Comparison of ENCODE assay signal across 12 cellular contexts in the genomic region with DNA sequence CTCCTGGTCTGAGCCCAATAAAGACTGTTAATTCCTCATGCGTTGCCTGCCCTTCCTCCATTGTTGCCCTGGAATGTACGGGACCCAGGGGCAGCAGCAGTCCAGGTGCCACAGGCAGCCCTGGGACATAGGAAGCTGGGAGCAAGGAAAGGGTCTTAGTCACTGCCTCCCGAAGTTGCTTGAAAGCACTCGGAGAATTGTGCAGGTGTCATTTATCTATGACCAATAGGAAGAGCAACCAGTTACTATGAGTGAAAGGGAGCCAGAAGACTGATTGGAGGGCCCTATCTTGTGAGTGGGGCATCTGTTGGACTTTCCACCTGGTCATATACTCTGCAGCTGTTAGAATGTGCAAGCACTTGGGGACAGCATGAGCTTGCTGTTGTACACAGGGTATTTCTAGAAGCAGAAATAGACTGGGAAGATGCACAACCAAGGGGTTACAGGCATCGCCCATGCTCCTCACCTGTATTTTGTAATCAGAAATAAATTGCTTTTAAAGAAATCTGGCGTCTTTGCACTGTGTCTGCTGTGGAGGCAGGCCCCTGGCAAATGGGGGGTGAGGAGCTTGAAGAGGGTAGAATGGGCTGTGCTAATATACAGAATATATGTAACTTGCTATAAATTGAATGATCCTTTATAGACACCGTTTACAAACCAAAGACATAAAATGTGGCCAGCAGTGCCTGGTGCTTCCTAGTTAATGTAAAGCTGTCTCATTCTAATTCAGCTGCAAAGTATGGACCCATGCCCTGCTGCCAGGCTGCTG. TPM values are rescaled to one million over a fixed set of nuclear protein-coding genes. Genes with fewer than 3 reads are reported as not detected.
DNase-seq lines count a peak whose midpoint lies in the region; ATAC-seq and TF ChIP-seq lines count a peak whose summit lies in the region.
"Had no signal": no experiment of that assay in that cellular context is flagged by ENCODE, and none has a peak within 500 bp of the region (broad histone marks: within the 10 kb centered on the region; RNA-seq: fewer than 3 reads in every experiment).

No MANE protein-coding gene starts in this region.

- H3K4me3 ChIP-seq in GM23248 (no peak overlapping the region), mesodermal cell (ENCODE audit: extremely low read depth, insufficient read depth, low read length, poor library complexity, severe bottlenecking) (no peak overlapping the region), trophoblast cell (ENCODE audit: low read depth, low read length) (no peak overlapping the region)
- H3K4me3 ChIP-seq: skin epidermis had no signal

- H3K4me1 Mint-ChIP-seq in CD4-positive, alpha-beta T cell (ENCODE audit: low read depth) = peaks cover 70% of the 10 kb centered on the region
- peaks cover 30% of the 10 kb centered on the region for H3K4me1 Mint-ChIP-seq in activated CD8-positive, alpha-beta T cell treated with anti-CD3 and anti-CD28 coated beads for 36 hours (ENCODE audit: low read depth)

- no peak overlapping the region for H2AFZ ChIP-seq in GM23248
- H2AFZ ChIP-seq in trophoblast cell (ENCODE audit: insufficient read depth, low read length, poor library complexity) = no peak overlapping the region

- H4K91ac ChIP-seq in trophoblast cell (ENCODE audit: low read depth, low read length) = no peak overlapping the region

- H3K9ac ChIP-seq in GM23248 = no peak overlapping the region
- no peak overlapping the region for H3K9ac ChIP-seq in trophoblast cell (ENCODE audit: low read length)

- H3K18ac ChIP-seq in trophoblast cell (ENCODE audit: low read length) = no peak overlapping the region

- 59 to 61% methylated on average over 7 of the region's 7 CpGs for WGBS in GM23248 (ENCODE audit: low coverage in 1 of 2, low lambda C conversion rate in 2 of 2, missing lambda C conversion rate in 2 of 2), 2 experiments
- 100% methylated on average over 6 of the region's 7 CpGs for WGBS in mesodermal cell (ENCODE audit: insufficient coverage in 2 of 2), 2 experiments
- no CpG with 5 or more reads among the region's 7 CpGs for WGBS in trophoblast cell (ENCODE audit: extremely low coverage, insufficient coverage, insufficient read length)

- no peak for ATAC-seq in CD4-positive, alpha-beta T cell (ENCODE audit: poor library complexity)
- ATAC-seq in activated CD8-positive, alpha-beta T cell treated with anti-CD3 and anti-CD28 coated beads for 36 hours = no peak
- no peak for ATAC-seq in omental fat pad (ENCODE audit: low FRiP score)

- peak overlapping the region; percentile 73 for H3K4me3 Mint-ChIP-seq in CD4-positive, alpha-beta T cell
- peak overlapping the region; percentile 28 for H3K4me3 Mint-ChIP-seq in activated CD8-positive, alpha-beta T cell treated with anti-CD3 and anti-CD28 coated beads for 36 hours

- peak overlapping the region; percentile 30 for H3K27ac ChIP-seq in CD4-positive, alpha-beta T cell (ENCODE audit: low read depth, low read length)
- H3K27ac ChIP-seq in GM23248 = peak overlapping the region; percentile 38
- H3K27ac ChIP-seq in mesodermal cell (ENCODE audit: low read depth, low read length, severe bottlenecking) = peak overlapping the region; percentile 37
- H3K27ac ChIP-seq in trophoblast cell (ENCODE audit: low read depth, low read length) = no peak overlapping the region
- H3K27ac ChIP-seq: skin epidermis had no signal

- H3K4me2 ChIP-seq in GM23248 (ENCODE audit: unreplicated experiment) (no peak overlapping the region), trophoblast cell (ENCODE audit: low read length) (no peak overlapping the region)

- no peak overlapping the region for H2BK120ac ChIP-seq in trophoblast cell (ENCODE audit: insufficient read depth, low read length, poor library complexity)

- H3K9me2 ChIP-seq in GM23248 (ENCODE audit: insufficient read depth) = no peaks in the 10 kb centered on the region

- peak overlapping the region; percentile 85 for H3K27ac Mint-ChIP-seq in CD4-positive, alpha-beta T cell
- peak overlapping the region; percentile 80 for H3K27ac Mint-ChIP-seq in activated CD8-positive, alpha-beta T cell treated with anti-CD3 and anti-CD28 coated beads for 36 hours

- DNase-seq in CD4-positive, alpha-beta T cell = no peak
- no peak for DNase-seq in GM23248
- DNase-seq in activated CD8-positive, alpha-beta T cell treated with anti-CD3 and anti-CD28 coated beads for 36 hours = no peak
- no peak for DNase-seq in trophoblast cell
- DNase-seq in NCI-H510A treated with DMSO at 0.1 percent for 48 hours (lab: John Stamatoyannopoulos, UW) = no peak
- no peak for DNase-seq in omental fat pad (ENCODE audit: low spot score)
- no peak for DNase-seq in hypothalamus (lab: John Stamatoyannopoulos, UW)
- DNase-seq: activated effector memory CD4-positive, alpha-beta T cell treated with Interleukin-2 at 50 U/mL for 16 hours; effector CD4-positive, alpha-beta T cell; NCI-H774 had no signal

- H2AK5ac ChIP-seq in trophoblast cell (ENCODE audit: low read length) = no peak overlapping the region

- no peak overlapping the region for H4K8ac ChIP-seq in trophoblast cell (ENCODE audit: low read depth, low read length)

- no peaks in the 10 kb centered on the region for H3K9me3 ChIP-seq in CD4-positive, alpha-beta T cell (ENCODE audit: control insufficient read depth, low read length)
- H3K9me3 ChIP-seq in GM23248 (ENCODE audit: low read depth) (no peaks in the 10 kb centered on the region), mesodermal cell (ENCODE audit: control insufficient read depth, low read length) (no peaks in the 10 kb centered on the region), trophoblast cell (ENCODE audit: insufficient read depth, low read depth, low read length) (peaks cover 4% of the 10 kb centered on the region)

- intact Hi-C loops in CD4-positive, alpha-beta T cell (cut with DNase I, micrococcal nuclease) = loop anchor here in 1 of 2 experiments (10.0 kb wide), 1 partner anchor 323 kb away; a partner anchor contains a TSS
- intact Hi-C loops in activated CD8-positive, alpha-beta T cell treated with anti-CD3 and anti-CD28 coated beads for 36 hours (cut with micrococcal nuclease) = no loop called here

- no peak overlapping the region for H3K23ac ChIP-seq in trophoblast cell (ENCODE audit: low read length)

- H3K79me1 ChIP-seq in trophoblast cell (ENCODE audit: low read length) = peaks cover 19% of the 10 kb centered on the region

- no peak overlapping the region for H2BK12ac ChIP-seq in trophoblast cell (ENCODE audit: low read length)

- in situ Hi-C loops in GM23248 (cut with MboI) = no loop called here

- H3K36me3 ChIP-seq in GM23248 (ENCODE audit: low read depth) = peaks cover 44% of the 10 kb centered on the region
- peaks cover 61% of the 10 kb centered on the region for H3K36me3 ChIP-seq in mesodermal cell (ENCODE audit: control insufficient read depth, insufficient read depth, low read length)
- H3K36me3 ChIP-seq in trophoblast cell (ENCODE audit: control insufficient read depth in 1 of 2, insufficient read depth in 2 of 2, low read length in 2 of 2) = peaks cover 36 to 44% of the 10 kb centered on the region in 2 experiments

- H4K12ac ChIP-seq in trophoblast cell (ENCODE audit: low read depth, low read length) = no peak overlapping the region

- H3K79me2 ChIP-seq in GM23248 (ENCODE audit: insufficient read depth) (peaks cover 52% of the 10 kb centered on the region), trophoblast cell (ENCODE audit: control insufficient read depth, insufficient read depth, low read length, poor library complexity) (peaks cover 24% of the 10 kb centered on the region)

- peaks cover 12% of the 10 kb centered on the region; the same call in 1 of the 2 replicates for H4K20me1 ChIP-seq in GM23248 (ENCODE audit: insufficient read depth)

- POLR2A ChIA-PET in CD4-positive, alpha-beta T cell (lab: Charles Lee) = interaction anchor here (0.8 to 2.5 kb wide), 10 partner anchors 8 to 185 kb away, joined by 3 to 14 read pairs (median 4); a partner anchor contains a TSS
- POLR2A ChIA-PET in activated CD8-positive, alpha-beta T cell treated with anti-CD3 and anti-CD28 coated beads for 36 hours (lab: Charles Lee) = interaction anchor here (0.6 to 5.8 kb wide), 18 partner anchors 8 to 186 kb away, joined by 3 to 33 read pairs (median 4); a partner anchor contains a TSS

- no peaks in the 10 kb centered on the region for H3K27me3 ChIP-seq in CD4-positive, alpha-beta T cell (ENCODE audit: control insufficient read depth, insufficient read depth, low read length)
- H3K27me3 ChIP-seq in GM23248 (replicated peaks; ENCODE audit: insufficient read depth) (no peaks in the 10 kb centered on the region), trophoblast cell (ENCODE audit: insufficient read depth, low read length) (no peaks in the 10 kb centered on the region)

- H3K36me3 Mint-ChIP-seq in CD4-positive, alpha-beta T cell (ENCODE audit: low read depth) = peaks cover 78% of the 10 kb centered on the region
- peaks cover 71% of the 10 kb centered on the region for H3K36me3 Mint-ChIP-seq in activated CD8-positive, alpha-beta T cell treated with anti-CD3 and anti-CD28 coated beads for 36 hours (ENCODE audit: low read depth)

- peaks cover 63% of the 10 kb centered on the region for H3F3A ChIP-seq in GM23248 (ENCODE audit: insufficient read depth)

- no peaks in the 10 kb centered on the region for H3K27me3 Mint-ChIP-seq in CD4-positive, alpha-beta T cell
- H3K27me3 Mint-ChIP-seq in activated CD8-positive, alpha-beta T cell treated with anti-CD3 and anti-CD28 coated beads for 36 hours = no peaks in the 10 kb centered on the region

- no peak overlapping the region for H3K14ac ChIP-seq in trophoblast cell (ENCODE audit: low read length)

- TF ChIP-seq CTCF in CD4-positive, alpha-beta T cell (IDR thresholded peaks at IDR 0.05) = no peak
- no peak for TF ChIP-seq CTCF in activated CD8-positive, alpha-beta T cell treated with anti-CD3 and anti-CD28 coated beads for 36 hours (IDR thresholded peaks at IDR 0.05)
- TF ChIP-seq CTCF in omental fat pad (IDR thresholded peaks at IDR 0.05) = no peak

- H3K4me1 ChIP-seq in GM23248 (ENCODE audit: insufficient read depth) = peaks cover 7% of the 10 kb centered on the region; the same call in 1 of the 2 replicates
- H3K4me1 ChIP-seq in mesodermal cell (ENCODE audit: control insufficient read depth, insufficient read depth, low read length, poor library complexity, severe bottlenecking) = peaks cover 11% of the 10 kb centered on the region
- peaks cover 0 to 3% of the 10 kb centered on the region in 2 experiments for H3K4me1 ChIP-seq in trophoblast cell (ENCODE audit: control insufficient read depth in 1 of 2, insufficient read depth in 2 of 2, low read length in 2 of 2)

- H3K4ac ChIP-seq in trophoblast cell (ENCODE audit: low read depth, low read length) = no peak overlapping the region

- CTCF ChIA-PET in CD4-positive, alpha-beta T cell (lab: Charles Lee) = interaction anchor here (1.0 to 2.2 kb wide), 2 partner anchors 11 to 18 kb away, joined by 4 to 8 read pairs; a partner anchor contains a TSS
- CTCF ChIA-PET in activated CD8-positive, alpha-beta T cell treated with anti-CD3 and anti-CD28 coated beads for 36 hours (lab: Charles Lee) = no interaction called here

- no peaks in the 10 kb centered on the region for H3K9me3 Mint-ChIP-seq in CD4-positive, alpha-beta T cell
- H3K9me3 Mint-ChIP-seq in activated CD8-positive, alpha-beta T cell treated with anti-CD3 and anti-CD28 coated beads for 36 hours = no peaks in the 10 kb centered on the region

- H2BK5ac ChIP-seq in trophoblast cell (ENCODE audit: low read depth, low read length, poor library complexity) = no peak overlapping the region

RNA-seq across cellular contexts. Expression of a gene that starts 4.2 kb away (rescaled TPM):
- 1,000 to 10,000 TPM; 2,912 to 3,041 TPM for total RNA-seq in CD4-positive, alpha-beta T cell
- 1,666 and 2,372 TPM in 2 replicates for total RNA-seq in GM23248 (2014; rRNA removed; shearing (Covaris generic))
- polyA plus RNA-seq in GM23248 (2016; fragmentation: Nextera tagmentation; extraction: Ambion mirVana) = 813 and 832 TPM in 2 replicates
- total RNA-seq in activated CD8-positive, alpha-beta T cell treated with anti-CD3 and anti-CD28 coated beads for 36 hours = 1,000 to 10,000 TPM; 3,251 to 3,427 TPM
- polyA plus RNA-seq in mesodermal cell (2013, experiment 1 of 2) = 3,137 TPM
- 2,791 TPM for polyA plus RNA-seq in mesodermal cell (2013, experiment 2 of 2)
- polyA plus RNA-seq in trophoblast cell (2013) = 3,613 and 3,657 TPM in 2 replicates
- total RNA-seq in omental fat pad = 1,000 to 10,000 TPM; 3,715 to 4,750 (median 4,286) TPM

RNA-seq across cellular contexts. Expression of a gene that starts 4.6 kb away (rescaled TPM):
- 1,000 to 10,000 TPM; 5,328 to 5,481 TPM for total RNA-seq in CD4-positive, alpha-beta T cell
- total RNA-seq in GM23248 (2014; rRNA removed; shearing (Covaris generic)) = 1,590 and 2,272 TPM in 2 replicates
- polyA plus RNA-seq in GM23248 (2016; fragmentation: Nextera tagmentation; extraction: Ambion mirVana) = 893 and 894 TPM in 2 replicates
- total RNA-seq in activated CD8-positive, alpha-beta T cell treated with anti-CD3 and anti-CD28 coated beads for 36 hours = 1,000 to 10,000 TPM; 4,285 to 4,329 TPM
- polyA plus RNA-seq in mesodermal cell (2013, experiment 1 of 2) = 2,575 TPM
- 2,385 TPM for polyA plus RNA-seq in mesodermal cell (2013, experiment 2 of 2)
- 4,404 and 4,537 TPM in 2 replicates for polyA plus RNA-seq in trophoblast cell (2013)
- total RNA-seq in omental fat pad = 1,000 to 10,000 TPM; 2,551 to 3,862 (median 3,160) TPM

RNA-seq across cellular contexts. Expression of a gene that starts 18.0 kb away (rescaled TPM):
- total RNA-seq in CD4-positive, alpha-beta T cell = 100 to 1,000 TPM; 311 to 325 TPM
- total RNA-seq in GM23248 (2014; rRNA removed; shearing (Covaris generic)) = 1.3 and 1.6 TPM in 2 replicates
- 4.6 and 5.7 TPM in 2 replicates for polyA plus RNA-seq in GM23248 (2016; fragmentation: Nextera tagmentation; extraction: Ambion mirVana)
- 10 to 100 TPM; 57.7 to 61.2 TPM for total RNA-seq in activated CD8-positive, alpha-beta T cell treated with anti-CD3 and anti-CD28 coated beads for 36 hours
- polyA plus RNA-seq in mesodermal cell (2013, experiment 1 of 2) = 2.2 TPM
- 2.5 TPM for polyA plus RNA-seq in mesodermal cell (2013, experiment 2 of 2)
- 0.29 and 0.55 TPM in 2 replicates for polyA plus RNA-seq in trophoblast cell (2013)
- 10 to 100 TPM in 1 of 4 donors, 1 to 10 TPM in 3; 2.3 to 11.2 (median 2.6) TPM for total RNA-seq in omental fat pad

RNA-seq across cellular contexts. Expression of a gene that starts 20.5 kb away (rescaled TPM):
- 10 to 100 TPM; 50.2 to 52.5 TPM for total RNA-seq in CD4-positive, alpha-beta T cell
- total RNA-seq in GM23248 (2014; rRNA removed; shearing (Covaris generic)) = 65.4 and 75.3 TPM in 2 replicates
- 89.9 and 98.4 TPM in 2 replicates for polyA plus RNA-seq in GM23248 (2016; fragmentation: Nextera tagmentation; extraction: Ambion mirVana)
- total RNA-seq in activated CD8-positive, alpha-beta T cell treated with anti-CD3 and anti-CD28 coated beads for 36 hours = 10 to 100 TPM; 13.1 to 13.6 TPM
- 46.7 TPM for polyA plus RNA-seq in mesodermal cell (2013, experiment 1 of 2)
- polyA plus RNA-seq in mesodermal cell (2013, experiment 2 of 2) = 39.4 TPM
- 35.6 and 38.5 TPM in 2 replicates for polyA plus RNA-seq in trophoblast cell (2013)
- 100 to 1,000 TPM; 314 to 479 (median 337) TPM for total RNA-seq in omental fat pad

RNA-seq across cellular contexts. Expression of a gene that starts 35.8 kb away (rescaled TPM):
- total RNA-seq in CD4-positive, alpha-beta T cell = 1 to 10 TPM; 4.8 to 7.8 TPM
- total RNA-seq in GM23248 (2014; rRNA removed; shearing (Covaris generic)) = 570 and 656 TPM in 2 replicates
- 779 and 813 TPM in 2 replicates for polyA plus RNA-seq in GM23248 (2016; fragmentation: Nextera tagmentation; extraction: Ambion mirVana)
- total RNA-seq in activated CD8-positive, alpha-beta T cell treated with anti-CD3 and anti-CD28 coated beads for 36 hours = 1 to 10 TPM; 4.2 to 5.9 TPM
- 13.7 TPM for polyA plus RNA-seq in mesodermal cell (2013, experiment 1 of 2)
- 13.1 TPM for polyA plus RNA-seq in mesodermal cell (2013, experiment 2 of 2)
- 8.2 and 9.4 TPM in 2 replicates for polyA plus RNA-seq in trophoblast cell (2013)
- total RNA-seq in omental fat pad = 10 to 100 TPM; 23.7 to 70.1 (median 26.9) TPM

Comparison
In these comparisons a context has a peak if more than half of its experiments do, and no peak if none do; other contexts are left out.
1. RNA of a gene that starts 18.0 kb away (total RNA-seq): 311 to 325 TPM in CD4-positive, alpha-beta T cell; 57.7 to 61.2 TPM in activated CD8-positive, alpha-beta T cell treated with anti-CD3 and anti-CD28 coated beads for 36 hours, 2.3 to 11.2 TPM in omental fat pad and 1.3 to 1.6 TPM in GM23248; every median in the first group is over 4 times any median in the second.